11 cellular contexts compared by ENCODE assay signal in the genomic region with DNA sequence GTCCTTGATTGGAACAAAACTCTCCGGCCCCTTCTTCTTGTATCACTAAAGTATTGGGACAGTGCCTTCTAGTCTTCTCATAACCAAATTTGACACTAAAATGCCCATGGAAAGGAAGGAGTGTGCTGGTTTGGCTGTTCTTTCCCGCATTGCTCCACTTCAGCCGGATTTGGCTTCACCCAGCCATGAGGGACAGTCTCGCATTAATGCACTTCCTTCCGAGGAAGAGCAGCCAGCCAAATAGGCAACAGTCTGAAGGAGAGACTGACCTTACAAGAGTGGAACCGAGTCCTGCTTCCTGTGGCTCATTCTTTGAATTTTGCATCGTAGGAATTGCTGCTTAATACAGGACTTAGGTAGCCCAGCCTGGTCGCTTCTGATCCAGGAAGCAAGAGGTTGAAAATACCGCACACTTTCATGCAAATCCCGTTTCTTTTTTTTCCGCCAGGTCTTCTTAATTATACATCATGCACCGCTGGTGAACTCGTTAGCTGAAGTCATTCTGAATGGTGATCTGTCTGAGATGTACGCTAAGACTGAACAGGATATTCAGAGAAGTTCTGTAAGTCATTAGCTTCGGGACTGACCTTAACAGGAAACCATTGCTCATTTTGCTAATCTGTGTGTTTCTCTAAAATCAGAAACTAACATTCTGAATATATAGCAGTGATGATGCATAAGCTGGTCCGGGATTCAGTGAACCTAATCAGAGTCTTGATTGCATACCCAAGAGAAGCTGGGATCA. TPM values are rescaled to one million over a fixed set of nuclear protein-coding genes. Genes with fewer than 3 reads are reported as not detected.
DNase-seq lines count a peak whose midpoint lies in the region; ATAC-seq, FAIRE-seq and TF ChIP-seq lines count a peak whose summit lies in the region.
"Had no signal": no experiment of that assay in that cellular context is flagged by ENCODE, and none has a peak within 500 bp of the region (broad histone marks: within the 10 kb centered on the region; RNA-seq: fewer than 3 reads in every experiment).

No MANE protein-coding gene starts in this region.

- H3K36me3 ChIP-seq in GM06990 (ENCODE audit: control insufficient read depth, insufficient read depth, low read length) (peaks cover 13% of the 10 kb centered on the region), heart right ventricle (peaks cover 0 to 85% (median 22%) of the 10 kb centered on the region in 9 donors), HepG2 (replicated peaks in 1 of 2; ENCODE audit: control insufficient read depth in 1 of 2, insufficient read depth in 2 of 2, low read length in 2 of 2) (peaks cover 0 to 17% of the 10 kb centered on the region in 2 experiments; a peak in 2 of 5 replicates)
- H3K36me3 ChIP-seq: cardiac muscle cell had no signal

- no peak overlapping the region for H3K4me2 ChIP-seq in HepG2 (ENCODE audit: low read depth, low read length)

- H3K4me1 ChIP-seq in heart right ventricle (peaks cover 0 to 32% (median 13%) of the 10 kb centered on the region in 9 donors), HepG2 (ENCODE audit: insufficient read depth, low read length) (peaks cover 28% of the 10 kb centered on the region)

- no peak overlapping the region for H2AFZ ChIP-seq in HepG2 (ENCODE audit: low read length)

- TF ChIP-seq EP300 in HepG2 (IDR thresholded peaks at IDR 0.05; ENCODE audit: low read depth in 2 of 2, low read length in 2 of 2): no peak
- no peak for TF ChIP-seq EP300 in HepG2 (CRISPR knock-in tag; IDR thresholded peaks at IDR 0.05; ENCODE audit: borderline replicate concordance)

- POLR2A ChIA-PET in HepG2 (lab: Yijun Ruan, JAX): interaction anchor here (2.2 kb wide), 1 partner anchor 273 kb away, joined by 10 read pairs; a partner anchor contains a TSS

- intact Hi-C loops in heart right ventricle (cut with DNase I) (loop anchor here in 1 of 10 donors (5.0 kb wide), 1 partner anchor 275 kb away; a partner anchor contains a TSS), HepG2 (cut with micrococcal nuclease; ENCODE audit: unreplicated experiment) (no loop called here)

- H4K20me1 ChIP-seq in HepG2 (ENCODE audit: insufficient read depth, low read length): no peaks in the 10 kb centered on the region

- TF ChIP-seq CTCF in GM06990 (IDR thresholded peaks at IDR 0.05; ENCODE audit: insufficient read depth, low read length, poor library complexity, severe bottlenecking): no peak
- no peak for TF ChIP-seq CTCF in heart right ventricle (IDR thresholded peaks at IDR 0.05)
- TF ChIP-seq CTCF in HepG2 (CRISPR knock-in tag; IDR thresholded peaks at IDR 0.05): no peak

- peak overlapping the region in 3 of 10 donors; percentile 1 to 48 (median 20) for H3K27ac ChIP-seq in heart right ventricle
- H3K27ac ChIP-seq in HepG2 (ENCODE audit: extremely low read length, insufficient read depth, low read length): no peak overlapping the region
- H3K27ac ChIP-seq: cardiac muscle cell had no signal

- ATAC-seq in GM19395 (IDR thresholded peaks at IDR 0.05; ENCODE audit: unreplicated experiment): peak; percentile 58
- peak; percentile 50 for ATAC-seq in HG03469 (IDR thresholded peaks at IDR 0.05; ENCODE audit: unreplicated experiment)
- peak; percentile 51 to 84 (median 66) for ATAC-seq in heart right ventricle
- ATAC-seq in HepG2: no peak

- no TSS peak for BruUV-seq in HepG2 (replicated peaks; lab: Mats Ljungman, UMichigan)

- WGBS in heart right ventricle, 2 donors: 55 to 63% methylated on average over 16 of the region's 16 CpGs
- WGBS in HepG2 (ENCODE audit: low lambda C conversion rate): 92% methylated on average over 16 of the region's 16 CpGs

- no peak overlapping the region for H3K9ac ChIP-seq in HepG2 (ENCODE audit: insufficient read depth, low read depth, low read length)

- TF ChIP-seq POLR2A in HepG2 (IDR thresholded peaks at IDR 0.05; ENCODE audit: insufficient read depth in 1 of 2, low read depth in 2 of 2, low read length in 2 of 2): no peak

- CTCF ChIA-PET in HepG2 (lab: Yijun Ruan, JAX; ENCODE audit: low intra/inter-chr PET ratio, low total read pairs): no interaction called here

- H3K9me3 ChIP-seq in heart right ventricle: no peaks in the 10 kb centered on the region
- no peaks in the 10 kb centered on the region for H3K9me3 ChIP-seq in HepG2 (ENCODE audit: low read length)

- TF ChIP-seq RAD21 in HepG2 (CRISPR knock-in tag; IDR thresholded peaks at IDR 0.05): no peak

- no peaks in the 10 kb centered on the region for H3K27me3 ChIP-seq in GM06990 (replicated peaks; ENCODE audit: control insufficient read depth, insufficient read depth, low read length)
- H3K27me3 ChIP-seq in heart right ventricle: no peaks in the 10 kb centered on the region
- H3K27me3 ChIP-seq in HepG2 (ENCODE audit: control insufficient read depth in 1 of 2, insufficient read depth in 2 of 2, low read length in 2 of 2): no peaks in the 10 kb centered on the region
- H3K27me3 ChIP-seq: cardiac muscle cell had no signal

- no peak for FAIRE-seq in HepG2 (lab: Jason Lieb, UNC)

- DNase-seq in GM06990 (ENCODE audit: extremely low read depth, insufficient read length): peak; percentile 64
- DNase-seq in heart right ventricle: peak in 1 of 2 donors; percentile 24
- DNase-seq in HepG2 (ENCODE audit: low spot score): no peak
- no peak for DNase-seq in iPS-NIHi11 (ENCODE audit: low spot score)
- no peak for DNase-seq in NCI-H1930 (lab: John Stamatoyannopoulos, UW)
- DNase-seq in KG1 (lab: John Stamatoyannopoulos, UW): no peak
- DNase-seq: occipital lobe had no signal

- H3K4me3 ChIP-seq in GM06990 (replicated peaks; ENCODE audit: low read depth, low read length): peak overlapping the region; percentile 23
- no peak overlapping the region for H3K4me3 ChIP-seq in heart right ventricle
- no peak overlapping the region for H3K4me3 ChIP-seq in HepG2 (replicated peaks in 1 of 3; ENCODE audit: insufficient read depth in 1 of 3, low read depth in 2 of 3, low read length in 3 of 3)
- H3K4me3 ChIP-seq: cardiac muscle cell, K562 had no signal

- H3K79me2 ChIP-seq in HepG2 (ENCODE audit: insufficient read depth, low read length): no peaks in the 10 kb centered on the region

- in situ Hi-C loops in HepG2 (cut with HindIII; ENCODE audit: extremely low pct_ligation_motif_present, low pct_unique_long_range_greater_than_20kb): no loop called here

TF ChIP-seq in HepG2, 621 proteins besides CTCF, POLR2A, EP300 and RAD21 (continues in another document):
- TF ChIP-seq SP5 (CRISPR knock-in tag; IDR thresholded peaks at IDR 0.05; ENCODE audit: borderline replicate concordance, low read depth): no peak
- TF ChIP-seq KLF6 (CRISPR knock-in tag; IDR thresholded peaks at IDR 0.05): no peak

RNA-seq across cellular contexts. Expression of a gene that starts 38.2 kb away (rescaled TPM):
- 10 to 100 TPM; 17.2 to 30.8 (median 23.2) TPM for total RNA-seq in heart right ventricle
- polyA plus RNA-seq in heart right ventricle: 10 to 100 TPM; 12.1 to 16.7 TPM
- 10.3 and 13.6 TPM in 2 replicates for total RNA-seq in HepG2 (2016; rRNA removed; fragmentation: Illumina TruSeq; extraction: Trizol)
- total RNA-seq in HepG2 (2016; cell fraction: cytosol; rRNA removed; fragmentation: Illumina TruSeq; extraction: Trizol; ENCODE audit: low read depth): 35.7 and 39.7 TPM in 2 replicates
- total RNA-seq in HepG2 (2016; cell fraction: insoluble cytoplasmic fraction; rRNA removed; fragmentation: Illumina TruSeq; extraction: Trizol): 10.6 and 12.8 TPM in 2 replicates
- total RNA-seq in HepG2 (2016; cell fraction: membrane; rRNA removed; fragmentation: Illumina TruSeq; extraction: Trizol): 14.4 and 15.9 TPM in 2 replicates
- 17.5 and 18.7 TPM in 2 replicates for total RNA-seq in HepG2 (2016; cell fraction: nucleus; rRNA removed; fragmentation: Illumina TruSeq; extraction: Trizol)
- polyA plus RNA-seq in HepG2 (2011; rRNA removed): 8.5 and 9.5 TPM in 2 replicates
- polyA plus RNA-seq in HepG2 (2011; cell fraction: cytosol; rRNA removed): 6.6 and 6.8 TPM in 2 replicates
- polyA plus RNA-seq in HepG2 (2011; cell fraction: nucleus; rRNA removed): 17.0 and 19.5 TPM in 2 replicates
- polyA plus RNA-seq in HepG2 (2012): 10.3 and 12.0 TPM in 2 replicates
- polyA plus RNA-seq in HepG2 (2016; cell fraction: cytosol; fragmentation: Illumina TruSeq; extraction: Trizol; ENCODE audit: low read depth): 1.7 and 1.9 TPM in 2 replicates
- 11.8 and 14.0 TPM in 2 replicates for polyA plus RNA-seq in HepG2 (2016; cell fraction: insoluble cytoplasmic fraction; fragmentation: Illumina TruSeq; extraction: Trizol; ENCODE audit: low read depth)
- polyA plus RNA-seq in HepG2 (2016; cell fraction: membrane; fragmentation: Illumina TruSeq; extraction: Trizol; ENCODE audit: low read depth): 3.4 and 4.4 TPM in 2 replicates
- polyA plus RNA-seq in HepG2 (2016; cell fraction: nucleus; fragmentation: Illumina TruSeq; extraction: Trizol; ENCODE audit: insufficient read depth, low read depth): 22.7 and 25.7 TPM in 2 replicates
- 24.9 and 35.4 TPM in 2 replicates for polyA minus RNA-seq in HepG2 (2011; rRNA and poly(A)+ RNA removed; ENCODE audit: low replicate concordance)
- 14.4 and 19.0 TPM in 2 replicates for polyA minus RNA-seq in HepG2 (2011; cell fraction: cytosol; rRNA and poly(A)+ RNA removed)
- polyA minus RNA-seq in HepG2 (2011; cell fraction: nucleus; rRNA and poly(A)+ RNA removed): 25.8 and 32.0 TPM in 2 replicates

RNA-seq across cellular contexts. Expression of a gene that starts 40.3 kb away (rescaled TPM):
- total RNA-seq in heart right ventricle (100 to 1,000 TPM in 4 of 10 donors, 10 to 100 TPM in 6; 68.8 to 109 (median 81.6) TPM), HepG2 (2016; rRNA removed; fragmentation: Illumina TruSeq; extraction: Trizol) (57.9 and 70.4 TPM in 2 replicates)
- polyA plus RNA-seq in heart right ventricle (100 to 1,000 TPM in 1 of 2 donors, 10 to 100 TPM in 1; 91.4 to 104 TPM), HepG2 (2011; rRNA removed) (51.5 and 54.4 TPM in 2 replicates)
- total RNA-seq in HepG2 (2016; cell fraction: cytosol; rRNA removed; fragmentation: Illumina TruSeq; extraction: Trizol; ENCODE audit: low read depth): 68.6 and 86.7 TPM in 2 replicates
- 54.1 and 71.8 TPM in 2 replicates for total RNA-seq in HepG2 (2016; cell fraction: insoluble cytoplasmic fraction; rRNA removed; fragmentation: Illumina TruSeq; extraction: Trizol)
- 117 and 144 TPM in 2 replicates for total RNA-seq in HepG2 (2016; cell fraction: membrane; rRNA removed; fragmentation: Illumina TruSeq; extraction: Trizol)
- 35.4 and 46.3 TPM in 2 replicates for total RNA-seq in HepG2 (2016; cell fraction: nucleus; rRNA removed; fragmentation: Illumina TruSeq; extraction: Trizol)
- polyA plus RNA-seq in HepG2 (2011; cell fraction: cytosol; rRNA removed): 69.5 and 78.6 TPM in 2 replicates
- 40.4 and 50.2 TPM in 2 replicates for polyA plus RNA-seq in HepG2 (2011; cell fraction: nucleus; rRNA removed)
- 45.6 and 55.0 TPM in 2 replicates for polyA plus RNA-seq in HepG2 (2012)
- polyA plus RNA-seq in HepG2 (2016; cell fraction: cytosol; fragmentation: Illumina TruSeq; extraction: Trizol; ENCODE audit: low read depth): 70.9 and 88.4 TPM in 2 replicates
- polyA plus RNA-seq in HepG2 (2016; cell fraction: insoluble cytoplasmic fraction; fragmentation: Illumina TruSeq; extraction: Trizol; ENCODE audit: low read depth): 58.1 and 70.0 TPM in 2 replicates
- 120 and 124 TPM in 2 replicates for polyA plus RNA-seq in HepG2 (2016; cell fraction: membrane; fragmentation: Illumina TruSeq; extraction: Trizol; ENCODE audit: low read depth)
- polyA plus RNA-seq in HepG2 (2016; cell fraction: nucleus; fragmentation: Illumina TruSeq; extraction: Trizol; ENCODE audit: insufficient read depth, low read depth): 60.2 and 65.5 TPM in 2 replicates
- polyA minus RNA-seq in HepG2 (2011; rRNA and poly(A)+ RNA removed; ENCODE audit: low replicate concordance): 31.7 and 71.0 TPM in 2 replicates
- polyA minus RNA-seq in HepG2 (2011; cell fraction: cytosol; rRNA and poly(A)+ RNA removed): 34.2 and 35.1 TPM in 2 replicates
- 24.7 and 27.7 TPM in 2 replicates for polyA minus RNA-seq in HepG2 (2011; cell fraction: nucleus; rRNA and poly(A)+ RNA removed)
